Comparison of ENCODE assay signal across 6 cellular contexts in genomic region chr10:75288140-75288711, GRCh38.
"Had no signal": no experiment of that assay in that cellular context is flagged by ENCODE, and none has a peak within 500 bp of the region (broad histone marks: within the 10 kb centered on the region; RNA-seq: fewer than 3 reads in every experiment).

No MANE protein-coding gene starts in this region.

- ATAC-seq: GM23338, K562 had no signal

- DNase-seq: H9, HCEC 1CT, HFFc6, IMR-90 had no signal

- H3K4me3 ChIP-seq: GM23338, K562 had no signal

- H3K9me3 Mint-ChIP-seq: GM23338, HFFc6 had no signal

- H3K4me3 Mint-ChIP-seq: GM23338, H9, HFFc6 had no signal

- H3K27ac Mint-ChIP-seq: GM23338, H9, HFFc6 had no signal
